8 cellular contexts compared by ENCODE assay signal in genomic region chr6:26025894-26026832, GRCh38.
DNase-seq lines count a peak whose midpoint lies in the region; ATAC-seq and TF ChIP-seq lines count a peak whose summit lies in the region.

No MANE protein-coding gene starts in this region.

- peaks cover 72% of the 10 kb centered on the region for H3K4me1 Mint-ChIP-seq in Calu3 (ENCODE audit: low read depth, unreplicated experiment)
- peaks cover 15 to 29% (median 22%) of the 10 kb centered on the region in 3 donors for H3K4me1 Mint-ChIP-seq in IgD-negative memory B cell
- H3K4me1 Mint-ChIP-seq in stimulated activated effector memory CD8-positive, alpha-beta T cell treated with anti-CD3 and anti-CD28 coated beads, Interleukin-12 subunit alpha, Interleukin-12 subunit beta, amount 100 ng/mL, for 72 hours = peaks cover 38% of the 10 kb centered on the region

- H2AFZ ChIP-seq in OCI-LY3 (ENCODE audit: low read depth, low read length) = peak overlapping the region; percentile 19; the same call in 1 of the 2 replicates

- peak overlapping the region; percentile 100 for H3K27ac Mint-ChIP-seq in Calu3 (ENCODE audit: unreplicated experiment)
- H3K27ac Mint-ChIP-seq in IgD-negative memory B cell = peak overlapping the region; percentile 98 to 100 (median 100)
- H3K27ac Mint-ChIP-seq in stimulated activated effector memory CD8-positive, alpha-beta T cell treated with anti-CD3 and anti-CD28 coated beads, Interleukin-12 subunit alpha, Interleukin-12 subunit beta, amount 100 ng/mL, for 72 hours = peak overlapping the region; percentile 97

- peaks cover 71% of the 10 kb centered on the region for H3K36me3 Mint-ChIP-seq in Calu3 (ENCODE audit: insufficient read depth, unreplicated experiment)
- H3K36me3 Mint-ChIP-seq in IgD-negative memory B cell = no peaks in the 10 kb centered on the region
- H3K36me3 Mint-ChIP-seq in stimulated activated effector memory CD8-positive, alpha-beta T cell treated with anti-CD3 and anti-CD28 coated beads, Interleukin-12 subunit alpha, Interleukin-12 subunit beta, amount 100 ng/mL, for 72 hours = peaks cover 31% of the 10 kb centered on the region

- H3K9me3 Mint-ChIP-seq in Calu3 (ENCODE audit: low read depth, unreplicated experiment) (no peaks in the 10 kb centered on the region), IgD-negative memory B cell (no peaks in the 10 kb centered on the region)
- H3K9me3 Mint-ChIP-seq in stimulated activated effector memory CD8-positive, alpha-beta T cell treated with anti-CD3 and anti-CD28 coated beads, Interleukin-12 subunit alpha, Interleukin-12 subunit beta, amount 100 ng/mL, for 72 hours = no peaks in the 10 kb centered on the region

- intact Hi-C loops in Calu3 (cut with micrococcal nuclease; ENCODE audit: unreplicated experiment) = no loop called here

- peak; percentile 98 for DNase-seq in Calu3
- DNase-seq in activated T-cell treated with anti-CD3 and anti-CD28 coated beads for 4 hours = peak; percentile 82
- peak; percentile 98 for DNase-seq in erythroblast (lab: John Stamatoyannopoulos, UW)
- peak; percentile 65 to 91 for DNase-seq in stimulated activated effector memory CD8-positive, alpha-beta T cell treated with anti-CD3 and anti-CD28 coated beads, Interleukin-12 subunit alpha, Interleukin-12 subunit beta, amount 100 ng/mL, for 72 hours (ENCODE audit: low spot score in 2 of 2)

- H3K27me3 ChIP-seq in OCI-LY3 (ENCODE audit: low read depth, low read length) = no peaks in the 10 kb centered on the region
- no peaks in the 10 kb centered on the region for H3K27me3 ChIP-seq in muscle layer of colon (ENCODE audit: control insufficient read depth in 1 of 2, insufficient read depth in 2 of 2, low read length in 2 of 2)

- H4K20me1 ChIP-seq in OCI-LY3 (ENCODE audit: insufficient read depth, low read length) = no peaks in the 10 kb centered on the region

- peaks cover 27% of the 10 kb centered on the region for H3K4me1 ChIP-seq in OCI-LY3 (ENCODE audit: low read length)
- peaks cover 7% of the 10 kb centered on the region for H3K4me1 ChIP-seq in muscle layer of colon (ENCODE audit: insufficient read depth, low read length)

- CTCF ChIA-PET in Calu3 (lab: Charles Lee) = interaction anchor here (0.6 to 3.3 kb wide), 19 partner anchors 9 to 1152 kb away, joined by 3 to 28 read pairs (median 5); partner anchors contain the start of gene HFE

- H3K4me2 ChIP-seq in OCI-LY3 (ENCODE audit: low read length) = peak overlapping the region; percentile 77

- no peaks in the 10 kb centered on the region for H3K79me2 ChIP-seq in OCI-LY3 (ENCODE audit: low read length)

- H3K9ac ChIP-seq in OCI-LY3 (ENCODE audit: low read length) = peak overlapping the region; percentile 78
- peak overlapping the region; percentile 93 for H3K9ac ChIP-seq in muscle layer of colon (ENCODE audit: low read length)

- H3K27me3 Mint-ChIP-seq in Calu3 (ENCODE audit: unreplicated experiment) = peaks cover 13% of the 10 kb centered on the region
- no peaks in the 10 kb centered on the region for H3K27me3 Mint-ChIP-seq in IgD-negative memory B cell

- H3K36me3 ChIP-seq in OCI-LY3 (replicated peaks; ENCODE audit: low read depth, low read length) (no peaks in the 10 kb centered on the region), muscle layer of colon (ENCODE audit: insufficient read depth, low read length) (no peaks in the 10 kb centered on the region)

- H3K27ac ChIP-seq in OCI-LY3 (ENCODE audit: low read length) (peak overlapping the region; percentile 95), muscle layer of colon (ENCODE audit: low read depth, low read length) (peak overlapping the region; percentile 91)

- H3K9me3 ChIP-seq in OCI-LY3 (ENCODE audit: insufficient read depth, low read length) (peaks cover 14% of the 10 kb centered on the region; the same call in 1 of the 2 replicates), muscle layer of colon (ENCODE audit: low read length) (no peaks in the 10 kb centered on the region)

- TF ChIP-seq CTCF in Calu3 (IDR thresholded peaks at IDR 0.05; ENCODE audit: unreplicated experiment) (peak; percentile 93), OCI-LY3 (IDR thresholded peaks at IDR 0.05; ENCODE audit: low read depth, low read length) (peak; percentile 68)

- BruUV-seq in Calu3 (replicated peaks; lab: Mats Ljungman, UMichigan) = no TSS peak

- ATAC-seq in GM21526 (IDR thresholded peaks at IDR 0.05; ENCODE audit: low FRiP score, unreplicated experiment) = peak; percentile 41
- peak; percentile 60 for ATAC-seq in stimulated activated effector memory CD8-positive, alpha-beta T cell treated with anti-CD3 and anti-CD28 coated beads, Interleukin-12 subunit alpha, Interleukin-12 subunit beta, amount 100 ng/mL, for 72 hours

- TF ChIP-seq POLR2A in erythroblast (IDR thresholded peaks at IDR 0.05; ENCODE audit: low read length) = no peak

- H3K4me3 Mint-ChIP-seq in Calu3 (ENCODE audit: low read depth, unreplicated experiment) (peak overlapping the region; percentile 80), IgD-negative memory B cell (peak overlapping the region; percentile 94 to 98 (median 96))
- peak overlapping the region; percentile 75 for H3K4me3 Mint-ChIP-seq in stimulated activated effector memory CD8-positive, alpha-beta T cell treated with anti-CD3 and anti-CD28 coated beads, Interleukin-12 subunit alpha, Interleukin-12 subunit beta, amount 100 ng/mL, for 72 hours

- H3K4me3 ChIP-seq in OCI-LY3 (ENCODE audit: low read length) (peak overlapping the region; percentile 78), muscle layer of colon (ENCODE audit: low read depth in 1 of 2, low read length in 2 of 2) (peak overlapping the region; percentile 60 to 82)

Comparison
In these comparisons a context has a peak if more than half of its experiments do, and no peak if none do; other contexts are left out.
1. Peak in every context shown above with its lines: DNase-seq, ATAC-seq, H3K4me3 ChIP-seq and H3K27ac ChIP-seq.